In the genomic region with DNA sequence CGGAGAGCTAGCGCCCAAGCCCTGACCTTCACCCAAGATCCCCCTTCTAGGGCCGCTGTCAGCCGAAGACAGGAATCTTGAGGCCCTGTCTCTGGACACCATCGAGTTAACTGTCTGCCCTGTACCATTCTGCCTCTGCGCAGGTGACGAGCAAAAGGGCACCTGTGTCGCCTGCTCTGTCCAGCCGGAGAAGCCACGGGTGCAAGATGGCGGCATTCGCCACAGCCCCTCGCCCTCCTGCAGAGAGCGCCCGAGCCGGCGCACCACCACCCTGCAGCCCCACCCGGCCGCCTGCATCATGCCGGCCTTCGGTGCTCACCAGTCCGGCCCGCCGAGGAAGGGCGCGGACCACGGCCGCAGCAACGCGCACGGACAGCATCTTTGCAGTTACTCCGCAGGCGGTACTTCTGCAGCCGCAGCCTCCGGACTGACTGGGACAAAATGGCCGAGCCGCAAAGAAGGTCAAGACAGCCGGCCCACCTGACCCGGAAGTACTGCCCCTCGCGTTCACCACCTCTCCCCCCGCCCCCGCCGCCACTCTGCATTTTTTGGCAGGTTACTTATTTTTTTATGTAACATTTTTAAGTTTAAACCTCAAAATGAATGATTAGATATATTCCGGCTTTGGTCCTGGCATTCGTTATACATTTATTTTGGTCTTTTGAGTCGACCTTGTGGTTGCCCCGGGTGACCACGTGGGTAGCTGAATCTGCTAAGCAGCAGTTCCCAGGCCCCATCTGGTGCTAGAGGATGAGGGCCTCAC, we compare ENCODE assay signal across 8 cellular contexts. TPM values are rescaled to one million over a fixed set of nuclear protein-coding genes. Genes with fewer than 3 reads are reported as not detected.
A peak's percentile ranks its signal among the peaks of the same experiment; 100 is the strongest.
DNase-seq lines count a peak whose midpoint lies in the region; ATAC-seq, FAIRE-seq and TF ChIP-seq lines count a peak whose summit lies in the region.

TSS of gene ATP5F1A (minus strand) at position 444 of the 763 bp plus-strand sequence. CDS start at position 379, 65 bp downstream.

- no peaks in the 10 kb centered on the region for H3K9me3 ChIP-seq in HepG2 (ENCODE audit: low read length)

- BruUV-seq in HepG2 (replicated peaks; lab: Mats Ljungman, UMichigan), result no TSS peak

- ATAC-seq in GM19025 (IDR thresholded peaks at IDR 0.05; ENCODE audit: low read depth, unreplicated experiment) (peak; percentile 79), HG03342 (IDR thresholded peaks at IDR 0.05; ENCODE audit: unreplicated experiment) (peak; percentile 75), HepG2 (peak; percentile 96)

- peak within 1 kb of the TSS; percentile 79 for H3K4me2 ChIP-seq in HepG2 (ENCODE audit: low read depth, low read length)

- CTCF ChIA-PET in HepG2 (lab: Yijun Ruan, JAX; ENCODE audit: low intra/inter-chr PET ratio, low total read pairs), result no interaction called here

- H3K27me3 Mint-ChIP-seq in activated CD4-positive, alpha-beta T cell treated with anti-CD3 and anti-CD28 coated beads, Interleukin-2, amount 10 ng/mL, durations not matched to agents 24 days and 14 days, result no peaks in the 10 kb centered on the region

- peaks cover 19% of the 10 kb centered on the region for H3K4me1 Mint-ChIP-seq in activated CD4-positive, alpha-beta T cell treated with anti-CD3 and anti-CD28 coated beads, Interleukin-2, amount 10 ng/mL, durations not matched to agents 24 days and 14 days

- peaks cover 36% of the 10 kb centered on the region for H3K4me1 ChIP-seq in HepG2 (ENCODE audit: insufficient read depth, low read length)

- TF ChIP-seq EP300 in HepG2 (IDR thresholded peaks at IDR 0.05; ENCODE audit: low read depth in 2 of 2, low read length in 2 of 2), result no peak
- TF ChIP-seq EP300 in HepG2 (CRISPR knock-in tag; IDR thresholded peaks at IDR 0.05; ENCODE audit: borderline replicate concordance), result no peak

- H3K4me3 ChIP-seq in HepG2 (replicated peaks in 1 of 3; ENCODE audit: insufficient read depth in 1 of 3, low read depth in 2 of 3, low read length in 3 of 3), result peak within 1 kb of the TSS; percentile 91 to 98 (median 95)

- WGBS in HepG2 (ENCODE audit: low lambda C conversion rate), result under 1% methylated on average over 12 of the region's 49 CpGs

- peak; percentile 43 for TF ChIP-seq CTCF in HepG2 (CRISPR knock-in tag; IDR thresholded peaks at IDR 0.05)

- no peak for FAIRE-seq in HepG2 (lab: Jason Lieb, UNC)

- H3K4me3 Mint-ChIP-seq in activated CD4-positive, alpha-beta T cell treated with anti-CD3 and anti-CD28 coated beads, Interleukin-2, amount 10 ng/mL, durations not matched to agents 24 days and 14 days, result peak within 1 kb of the TSS; percentile 98

- H3K27me3 ChIP-seq in HepG2 (ENCODE audit: control insufficient read depth in 1 of 2, insufficient read depth in 2 of 2, low read length in 2 of 2), result no peaks in the 10 kb centered on the region; a peak in 1 of 5 replicates

- TF ChIP-seq RAD21 in HepG2 (CRISPR knock-in tag; IDR thresholded peaks at IDR 0.05), result peak; percentile 42

- intact Hi-C loops in activated CD4-positive, alpha-beta T cell treated with anti-CD3 and anti-CD28 coated beads, Interleukin-2, amount 10 ng/mL, durations not matched to agents 24 days and 14 days (cut with micrococcal nuclease), result loop anchor here (2.0 to 5.0 kb wide), 2 partner anchors 77 to 154 kb away; a partner anchor contains a TSS
- intact Hi-C loops in HepG2 (cut with micrococcal nuclease; ENCODE audit: unreplicated experiment), result no loop called here

- H3K9me3 Mint-ChIP-seq in activated CD4-positive, alpha-beta T cell treated with anti-CD3 and anti-CD28 coated beads, Interleukin-2, amount 10 ng/mL, durations not matched to agents 24 days and 14 days, result no peaks in the 10 kb centered on the region

- H3K79me2 ChIP-seq in HepG2 (ENCODE audit: insufficient read depth, low read length), result peaks cover 48% of the 10 kb centered on the region

- peak within 1 kb of the TSS; percentile 87 for H2AFZ ChIP-seq in HepG2 (ENCODE audit: low read length)

- H3K36me3 Mint-ChIP-seq in activated CD4-positive, alpha-beta T cell treated with anti-CD3 and anti-CD28 coated beads, Interleukin-2, amount 10 ng/mL, durations not matched to agents 24 days and 14 days (ENCODE audit: low read depth), result peaks cover 30% of the 10 kb centered on the region

- in situ Hi-C loops in HepG2 (cut with HindIII; ENCODE audit: extremely low pct_ligation_motif_present, low pct_unique_long_range_greater_than_20kb), result no loop called here

- peaks cover 1 to 18% of the 10 kb centered on the region in 2 experiments; a peak in 4 of 5 replicates for H3K36me3 ChIP-seq in HepG2 (replicated peaks in 1 of 2; ENCODE audit: control insufficient read depth in 1 of 2, insufficient read depth in 2 of 2, low read length in 2 of 2)

- peak; percentile 91 for TF ChIP-seq POLR2A in HepG2 (IDR thresholded peaks at IDR 0.05; ENCODE audit: insufficient read depth in 1 of 2, low read depth in 2 of 2, low read length in 2 of 2)

- H3K27ac Mint-ChIP-seq in activated CD4-positive, alpha-beta T cell treated with anti-CD3 and anti-CD28 coated beads, Interleukin-2, amount 10 ng/mL, durations not matched to agents 24 days and 14 days, result peak within 1 kb of the TSS; percentile 99

- peak within 1 kb of the TSS; percentile 96 for H3K9ac ChIP-seq in HepG2 (ENCODE audit: insufficient read depth, low read depth, low read length)

- peaks cover 17% of the 10 kb centered on the region; the same call in 1 of the 2 replicates for H4K20me1 ChIP-seq in HepG2 (ENCODE audit: insufficient read depth, low read length)

- DNase-seq in Ammon's horn (ENCODE audit: low spot score) (peak; percentile 95), NCI-H524 (lab: John Stamatoyannopoulos, UW) (peak; percentile 42 to 83), dedifferentiated amniotic fluid mesenchymal stem cell (ENCODE audit: extremely low spot score) (peak; percentile 77), HepG2 (ENCODE audit: low spot score) (peak; percentile 77)
- DNase-seq in activated CD4-positive, alpha-beta T cell treated with anti-CD3 and anti-CD28 coated beads, Interleukin-2, amount 10 ng/mL, durations not matched to agents 24 days and 14 days, result peak; percentile 95
- peak; percentile 90 for DNase-seq in stimulated activated CD4-positive, alpha-beta T cell treated with anti-CD3 and anti-CD28 coated beads, Interleukin-4, amount 100 ng/mL, for 1 hour

- POLR2A ChIA-PET in HepG2 (lab: Yijun Ruan, JAX), result interaction anchor here (0.6 to 2.0 kb wide), 9 partner anchors 15 to 819 kb away, joined by 3 to 15 read pairs (median 3); partner anchors contain the start of genes KATNAL2 and PIAS2

- H3K27ac ChIP-seq in HepG2 (ENCODE audit: extremely low read length, insufficient read depth, low read length), result peak within 1 kb of the TSS; percentile 94

TF ChIP-seq in HepG2, 621 proteins besides CTCF, POLR2A, EP300 and RAD21 (continues in another document):
- no peak for TF ChIP-seq SOX6 (IDR thresholded peaks at IDR 0.05)
- TF ChIP-seq SOX6 (CRISPR knock-in tag; IDR thresholded peaks at IDR 0.05), result no peak; the same call in none of the 2 replicates
- TF ChIP-seq ELK4 (CRISPR knock-in tag; IDR thresholded peaks at IDR 0.05; ENCODE audit: borderline replicate concordance), result no peak
- peak; percentile 51 for TF ChIP-seq ZNF121 (CRISPR knock-in tag; IDR thresholded peaks at IDR 0.05)
- TF ChIP-seq ZBTB7A (CRISPR knock-in tag; IDR thresholded peaks at IDR 0.05), result no peak; the same call in none of the 2 replicates
- TF ChIP-seq AGO2 (optimal IDR thresholded peaks at IDR 0.05; ENCODE audit: low read depth, low read length), result peak; percentile 90
- TF ChIP-seq ZNF773 (CRISPR knock-in tag; IDR thresholded peaks at IDR 0.05; ENCODE audit: borderline replicate concordance), result peak; percentile 93; the same call in 1 of the 2 replicates
- TF ChIP-seq, protein P1, sequence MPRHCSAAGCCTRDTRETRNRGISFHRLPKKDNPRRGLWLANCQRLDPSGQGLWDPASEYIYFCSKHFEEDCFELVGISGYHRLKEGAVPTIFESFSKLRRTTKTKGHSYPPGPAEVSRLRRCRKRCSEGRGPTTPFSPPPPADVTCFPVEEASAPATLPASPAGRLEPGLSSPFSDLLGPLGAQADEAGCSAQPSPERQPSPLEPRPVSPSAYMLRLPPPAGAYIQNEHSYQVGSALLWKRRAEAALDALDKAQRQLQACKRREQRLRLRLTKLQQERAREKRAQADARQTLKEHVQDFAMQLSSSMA (CRISPR knock-in tag; IDR thresholded peaks at IDR 0.05), result 0 out of 2 replicates have a peak, but pooled peaks have one; percentile 60

RNA-seq across cellular contexts. Expression of gene ATP5F1A, which starts in this region (rescaled TPM):
- 440 and 443 TPM in 2 replicates for total RNA-seq in activated CD4-positive, alpha-beta T cell treated with anti-CD3 and anti-CD28 coated beads, Interleukin-2, amount 10 ng/mL, durations not matched to agents 24 days and 14 days
- total RNA-seq in HepG2 (2016; rRNA removed; fragmentation: Illumina TruSeq; extraction: Trizol), result 922 and 1,311 TPM in 2 replicates
- total RNA-seq in HepG2 (2016; cell fraction: cytosol; rRNA removed; fragmentation: Illumina TruSeq; extraction: Trizol; ENCODE audit: low read depth), result 198 and 244 TPM in 2 replicates
- 940 and 1,285 TPM in 2 replicates for total RNA-seq in HepG2 (2016; cell fraction: insoluble cytoplasmic fraction; rRNA removed; fragmentation: Illumina TruSeq; extraction: Trizol)
- 436 and 513 TPM in 2 replicates for total RNA-seq in HepG2 (2016; cell fraction: membrane; rRNA removed; fragmentation: Illumina TruSeq; extraction: Trizol)
- 345 and 358 TPM in 2 replicates for total RNA-seq in HepG2 (2016; cell fraction: nucleus; rRNA removed; fragmentation: Illumina TruSeq; extraction: Trizol)
- polyA plus RNA-seq in HepG2 (2011; rRNA removed), result 355 and 459 TPM in 2 replicates
- polyA plus RNA-seq in HepG2 (2011; cell fraction: cytosol; rRNA removed), result 632 and 726 TPM in 2 replicates
- 189 and 204 TPM in 2 replicates for polyA plus RNA-seq in HepG2 (2011; cell fraction: nucleus; rRNA removed)
- polyA plus RNA-seq in HepG2 (2012), result 422 and 462 TPM in 2 replicates
- 150 and 167 TPM in 2 replicates for polyA plus RNA-seq in HepG2 (2016; cell fraction: cytosol; fragmentation: Illumina TruSeq; extraction: Trizol; ENCODE audit: low read depth)
- polyA plus RNA-seq in HepG2 (2016; cell fraction: insoluble cytoplasmic fraction; fragmentation: Illumina TruSeq; extraction: Trizol; ENCODE audit: low read depth), result 868 and 898 TPM in 2 replicates
- 264 and 311 TPM in 2 replicates for polyA plus RNA-seq in HepG2 (2016; cell fraction: membrane; fragmentation: Illumina TruSeq; extraction: Trizol; ENCODE audit: low read depth)
- polyA plus RNA-seq in HepG2 (2016; cell fraction: nucleus; fragmentation: Illumina TruSeq; extraction: Trizol; ENCODE audit: insufficient read depth, low read depth), result 317 and 333 TPM in 2 replicates
- 762 and 776 TPM in 2 replicates for polyA minus RNA-seq in HepG2 (2011; rRNA and poly(A)+ RNA removed; ENCODE audit: low replicate concordance)
- polyA minus RNA-seq in HepG2 (2011; cell fraction: cytosol; rRNA and poly(A)+ RNA removed), result 448 and 460 TPM in 2 replicates
- polyA minus RNA-seq in HepG2 (2011; cell fraction: nucleus; rRNA and poly(A)+ RNA removed), result 137 and 150 TPM in 2 replicates

Comparison
In these comparisons a context has a peak if more than half of its experiments do, and no peak if none do; other contexts are left out.
1. Peak in every context shown above with its lines: DNase-seq, ATAC-seq, H3K4me3 ChIP-seq and H3K27ac ChIP-seq.